Comparison of ENCODE assay signal across 8 cellular contexts in genomic region chr12:48977290-48978281, GRCh38. TPM values are rescaled to one million over a fixed set of nuclear protein-coding genes. Genes with fewer than 3 reads are reported as not detected.
DNase-seq lines count a peak whose midpoint lies in the region; TF ChIP-seq lines count a peak whose summit lies in the region.

No MANE protein-coding gene starts in this region.

- H2AFZ ChIP-seq in Loucy (ENCODE audit: low read length), result peak overlapping the region; percentile 85
- H2AFZ ChIP-seq in neural progenitor cell (replicated peaks), result no peak overlapping the region

- H3K4me2 ChIP-seq in Loucy (ENCODE audit: low read depth, low read length, poor library complexity, severe bottlenecking), result peak overlapping the region; percentile 52
- H3K4me2 ChIP-seq in neural progenitor cell, result peak overlapping the region; percentile 63

- H3K36me3 Mint-ChIP-seq in activated CD4-positive, alpha-beta memory T cell treated with anti-CD3 and anti-CD28 coated beads for 36 hours, result no peaks in the 10 kb centered on the region
- peaks cover 8% of the 10 kb centered on the region for H3K36me3 Mint-ChIP-seq in neural progenitor cell

- H3K27me3 ChIP-seq in Loucy (ENCODE audit: insufficient read depth, low read length, poor library complexity, severe bottlenecking) (no peaks in the 10 kb centered on the region), neural progenitor cell (peaks cover 100% of the 10 kb centered on the region), tibial artery (peaks cover 13 to 100% of the 10 kb centered on the region in 2 donors)

- H3K36me3 ChIP-seq in Loucy (ENCODE audit: insufficient read depth, low read length), result no peaks in the 10 kb centered on the region
- H3K36me3 ChIP-seq in neural progenitor cell, result no peaks in the 10 kb centered on the region
- H3K36me3 ChIP-seq in tibial artery, result no peaks in the 10 kb centered on the region

- no peak for DNase-seq in AG09309 (ENCODE audit: low read depth)
- DNase-seq in GM19238 (ENCODE audit: insufficient read length, low spot score), result peak; percentile 85
- DNase-seq in activated CD4-positive, alpha-beta memory T cell treated with anti-CD3 and anti-CD28 coated beads for 36 hours, result peak; percentile 87
- DNase-seq in effector CD8-positive, alpha-beta T cell (lab: John Stamatoyannopoulos, UW), result peak; percentile 65
- peak; percentile 82 for DNase-seq in neural progenitor cell (ENCODE audit: low spot score)
- no peak for DNase-seq in tibial artery
- DNase-seq in DMS79 (lab: John Stamatoyannopoulos, UW), result no peak

- peak; percentile 63 for TF ChIP-seq CTCF in AG09309 (IDR thresholded peaks at IDR 0.05; ENCODE audit: control insufficient read depth, insufficient read depth, low read depth, low read length, missing control alignments)
- TF ChIP-seq CTCF in Loucy (conservative IDR thresholded peaks at IDR 0.05; ENCODE audit: low read length), result peak; percentile 70
- peak; percentile 87 for TF ChIP-seq CTCF in neural progenitor cell (IDR thresholded peaks at IDR 0.05)
- TF ChIP-seq CTCF in tibial artery (IDR thresholded peaks at IDR 0.05), result peak; percentile 62 to 76

- H3K79me2 ChIP-seq in Loucy (ENCODE audit: insufficient read depth, low read length), result no peaks in the 10 kb centered on the region
- H3K79me2 ChIP-seq in neural progenitor cell (ENCODE audit: low read depth), result no peaks in the 10 kb centered on the region

- H3F3A ChIP-seq in Loucy (ENCODE audit: low read depth), result no peaks in the 10 kb centered on the region
- H3F3A ChIP-seq in neural progenitor cell (ENCODE audit: low read depth), result peaks cover 32% of the 10 kb centered on the region

- H4K20me1 ChIP-seq in Loucy (ENCODE audit: insufficient read depth, low read length, poor library complexity, severe bottlenecking) (no peaks in the 10 kb centered on the region), neural progenitor cell (ENCODE audit: low read depth) (peaks cover 75% of the 10 kb centered on the region)

- H3K4me1 ChIP-seq in Loucy (ENCODE audit: insufficient read depth, low read length, poor library complexity, severe bottlenecking) (peaks cover 4% of the 10 kb centered on the region), neural progenitor cell (peaks cover 12% of the 10 kb centered on the region), tibial artery (peaks cover 11 to 52% (median 45%) of the 10 kb centered on the region in 4 donors)

- H3K4me1 Mint-ChIP-seq in activated CD4-positive, alpha-beta memory T cell treated with anti-CD3 and anti-CD28 coated beads for 36 hours (ENCODE audit: low read depth), result peaks cover 55% of the 10 kb centered on the region
- peaks cover 54% of the 10 kb centered on the region for H3K4me1 Mint-ChIP-seq in neural progenitor cell

- H3K4me3 ChIP-seq in AG09309 (ENCODE audit: control insufficient read depth, low read depth, low read length) (no peak overlapping the region), Loucy (ENCODE audit: low read length, poor library complexity, severe bottlenecking) (no peak overlapping the region), neural progenitor cell (no peak overlapping the region), tibial artery (peak overlapping the region in 1 of 2 donors; percentile 35)

- CTCF ChIA-PET in activated CD4-positive, alpha-beta memory T cell treated with anti-CD3 and anti-CD28 coated beads for 36 hours (lab: Charles Lee), result interaction anchor here (0.6 to 13.5 kb wide), 33 partner anchors 10 to 289 kb away, joined by 3 to 202 read pairs (median 4); partner anchors contain the start of genes ARF3, DDN, DDX23 and PRKAG1

- no peaks in the 10 kb centered on the region for H3K9me3 Mint-ChIP-seq in activated CD4-positive, alpha-beta memory T cell treated with anti-CD3 and anti-CD28 coated beads for 36 hours
- peaks cover 5% of the 10 kb centered on the region for H3K9me3 Mint-ChIP-seq in neural progenitor cell

- intact Hi-C loops in activated CD4-positive, alpha-beta memory T cell treated with anti-CD3 and anti-CD28 coated beads for 36 hours (cut with micrococcal nuclease), result loop anchor here (1.0 to 5.0 kb wide), 4 partner anchors 20 to 125 kb away; partner anchors contain the start of genes ARF3, DDX23 and FKBP11
- intact Hi-C loops in tibial artery (cut with DNase I; ENCODE audit: low total_unique reads), result no loop called here

- POLR2A ChIA-PET in activated CD4-positive, alpha-beta memory T cell treated with anti-CD3 and anti-CD28 coated beads for 36 hours (lab: Charles Lee), result interaction anchor here (0.7 to 1.3 kb wide), 7 partner anchors 11 to 288 kb away, joined by 3 to 7 read pairs (median 3); partner anchors contain the start of genes ARF3 and DDX23

- no peaks in the 10 kb centered on the region for H3K9me2 ChIP-seq in Loucy (replicated peaks; ENCODE audit: low read depth, low read length)

- H3K27me3 Mint-ChIP-seq in activated CD4-positive, alpha-beta memory T cell treated with anti-CD3 and anti-CD28 coated beads for 36 hours, result peaks cover 63% of the 10 kb centered on the region
- peaks cover 86% of the 10 kb centered on the region for H3K27me3 Mint-ChIP-seq in neural progenitor cell (ENCODE audit: insufficient read depth, low read depth)

- H3K27ac ChIP-seq in neural progenitor cell, result no peak overlapping the region
- H3K27ac ChIP-seq in tibial artery, result no peak overlapping the region

- H3K27ac Mint-ChIP-seq in activated CD4-positive, alpha-beta memory T cell treated with anti-CD3 and anti-CD28 coated beads for 36 hours, result peak overlapping the region; percentile 70
- peak overlapping the region; percentile 27 for H3K27ac Mint-ChIP-seq in neural progenitor cell

- H3K9me3 ChIP-seq in Loucy (ENCODE audit: insufficient read depth, low read depth, low read length) (no peaks in the 10 kb centered on the region), neural progenitor cell (ENCODE audit: low read depth) (no peaks in the 10 kb centered on the region), tibial artery (no peaks in the 10 kb centered on the region)

- peak overlapping the region; percentile 59 for H3K4me3 Mint-ChIP-seq in activated CD4-positive, alpha-beta memory T cell treated with anti-CD3 and anti-CD28 coated beads for 36 hours
- H3K4me3 Mint-ChIP-seq in neural progenitor cell, result peak overlapping the region; percentile 80

- H3K9ac ChIP-seq in Loucy (ENCODE audit: low read depth, low read length, poor library complexity, severe bottlenecking), result no peak overlapping the region
- H3K9ac ChIP-seq in neural progenitor cell, result no peak overlapping the region

RNA-seq across cellular contexts. Expression of gene WNT1, which starts 0.5 kb away (rescaled TPM):
- total RNA-seq in activated CD4-positive, alpha-beta memory T cell treated with anti-CD3 and anti-CD28 coated beads for 36 hours, result not detected
- total RNA-seq in neural progenitor cell (ENCODE audit: low replicate concordance), result 0.56 TPM in 1 of 2 replicates, not detected in the other

RNA-seq across cellular contexts. Expression of gene WNT10B, which starts 6.1 kb away (rescaled TPM):
- total RNA-seq in activated CD4-positive, alpha-beta memory T cell treated with anti-CD3 and anti-CD28 coated beads for 36 hours, result under 1 TPM; 0.10 to 0.21 TPM
- total RNA-seq in neural progenitor cell (ENCODE audit: low replicate concordance), result 0.07 and 1.2 TPM in 2 replicates

RNA-seq across cellular contexts. Expression of gene ARF3, which starts 20.3 kb away (rescaled TPM):
- total RNA-seq in activated CD4-positive, alpha-beta memory T cell treated with anti-CD3 and anti-CD28 coated beads for 36 hours, result 100 to 1,000 TPM; 110 to 121 TPM
- 84.1 and 144 TPM in 2 replicates for total RNA-seq in neural progenitor cell (ENCODE audit: low replicate concordance)

RNA-seq across cellular contexts. Expression of gene DDN, which starts 21.6 kb away (rescaled TPM):
- total RNA-seq in activated CD4-positive, alpha-beta memory T cell treated with anti-CD3 and anti-CD28 coated beads for 36 hours, result under 1 TPM; 0.22 to 0.26 TPM
- total RNA-seq in neural progenitor cell (ENCODE audit: low replicate concordance), result 0.25 TPM in 1 of 2 replicates, not detected in the other

RNA-seq across cellular contexts. Expression of gene PRKAG1, which starts 41.0 kb away (rescaled TPM):
- total RNA-seq in activated CD4-positive, alpha-beta memory T cell treated with anti-CD3 and anti-CD28 coated beads for 36 hours, result 10 to 100 TPM; 52.0 to 55.8 TPM
- 32.4 and 41.8 TPM in 2 replicates for total RNA-seq in neural progenitor cell (ENCODE audit: low replicate concordance)

Comparison
In these comparisons a context has a peak if more than half of its experiments do, and no peak if none do; other contexts are left out.
1. DNase-seq: peak in GM19238 (single experiment), activated CD4-positive, alpha-beta memory T cell treated with anti-CD3 and anti-CD28 coated beads for 36 hours (single experiment), effector CD8-positive, alpha-beta T cell (single experiment) and neural progenitor cell (single experiment); none in AG09309 (single experiment), tibial artery (0 of 2) and DMS79 (single experiment).
2. Peak in every context shown above with its lines, with median percentiles within 50 percentile points of each other: CTCF ChIP-seq.